In genomic region chr10:34273340-34273739, GRCh38 we compare ENCODE assay signal across 21 cellular contexts.
"Had no signal": no experiment of that assay in that cellular context is flagged by ENCODE, and none has a peak within 500 bp of the region (broad histone marks: within the 10 kb centered on the region; RNA-seq: fewer than 3 reads in every experiment).

No MANE protein-coding gene starts in this region.

- H3K4me3 Mint-ChIP-seq: naive thymus-derived CD8-positive, alpha-beta T cell; stimulated activated memory B cell treated with anti-CD40 and anti-IgM and Interleukin-4, amounts not matched to agents 10 μg/mL and 1 μg/mL and 100 μg/mL, for 72 hours had no signal

- H3K4me1 Mint-ChIP-seq: naive thymus-derived CD8-positive, alpha-beta T cell; stimulated activated memory B cell treated with anti-CD40 and anti-IgM and Interleukin-4, amounts not matched to agents 10 μg/mL and 1 μg/mL and 100 μg/mL, for 72 hours had no signal

- H3K27me3 Mint-ChIP-seq: naive thymus-derived CD8-positive, alpha-beta T cell; stimulated activated memory B cell treated with anti-CD40 and anti-IgM and Interleukin-4, amounts not matched to agents 10 μg/mL and 1 μg/mL and 100 μg/mL, for 72 hours had no signal

- H3K4me3 ChIP-seq: dorsolateral prefrontal cortex, heart left ventricle, psoas muscle, right lobe of liver, spleen, stomach, thoracic aorta, transverse colon had no signal

- FAIRE-seq: endometrium had no signal

- H3K27me3 ChIP-seq: heart left ventricle, neutrophil, right lobe of liver, spleen, stomach, transverse colon had no signal

- ATAC-seq: heart left ventricle; naive thymus-derived CD8-positive, alpha-beta T cell; psoas muscle; right lobe of liver; stimulated activated memory B cell treated with anti-CD40 and anti-IgM and Interleukin-4, amounts not matched to agents 10 μg/mL and 1 μg/mL and 100 μg/mL, for 72 hours had no signal

- H3K27ac ChIP-seq: dorsolateral prefrontal cortex, heart left ventricle, neutrophil, psoas muscle, right lobe of liver, spleen, stomach, thoracic aorta, transverse colon had no signal

- H3K27ac Mint-ChIP-seq: naive thymus-derived CD8-positive, alpha-beta T cell; stimulated activated memory B cell treated with anti-CD40 and anti-IgM and Interleukin-4, amounts not matched to agents 10 μg/mL and 1 μg/mL and 100 μg/mL, for 72 hours had no signal

- H3K9me3 ChIP-seq: neutrophil, psoas muscle, right lobe of liver, spleen, stomach, thoracic aorta, transverse colon had no signal

- H3K9me3 Mint-ChIP-seq: stimulated activated memory B cell treated with anti-CD40 and anti-IgM and Interleukin-4, amounts not matched to agents 10 μg/mL and 1 μg/mL and 100 μg/mL, for 72 hours had no signal

- H3K36me3 ChIP-seq: neutrophil, right lobe of liver, spleen, thoracic aorta, transverse colon had no signal

- H3K4me1 ChIP-seq: heart left ventricle, psoas muscle, right lobe of liver, spleen, stomach, transverse colon had no signal

- DNase-seq: cortex of kidney; dorsolateral prefrontal cortex; effector memory CD4-positive, alpha-beta T cell; foreskin melanocyte; heart left ventricle; hippocampal formation; naive thymus-derived CD8-positive, alpha-beta T cell; psoas muscle; retina; right lobe of liver; spleen; stimulated activated CD4-positive, alpha-beta T cell treated with anti-CD3 and anti-CD28 coated beads, Interleukin-15, amount 100 ng/mL, for 24 hours; stimulated activated CD4-positive, alpha-beta T cell treated with anti-CD3 and anti-CD28 coated beads, Interleukin-1b, Interleukin-23, amount 100 ng/mL, for 48 hours; stimulated activated CD4-positive, alpha-beta T cell treated with anti-CD3 and anti-CD28 coated beads, Interleukin-4, amount 100 ng/mL, for 24 hours; stomach; substantia nigra; transverse colon had no signal

- H3K36me3 Mint-ChIP-seq: stimulated activated memory B cell treated with anti-CD40 and anti-IgM and Interleukin-4, amounts not matched to agents 10 μg/mL and 1 μg/mL and 100 μg/mL, for 72 hours had no signal
